Comparison of ENCODE assay signal across 7 cellular contexts in genomic region chr1:70205076-70205436, GRCh38. TPM values are rescaled to one million over a fixed set of nuclear protein-coding genes. Genes with fewer than 3 reads are reported as not detected.
DNase-seq lines count a peak whose midpoint lies in the region; ATAC-seq and TF ChIP-seq lines count a peak whose summit lies in the region.

No MANE protein-coding gene starts in this region.

- TF ChIP-seq CTCF in VCaP (conservative IDR thresholded peaks at IDR 0.05) (no peak), right atrium auricular region (IDR thresholded peaks at IDR 0.05) (no peak), spleen (IDR thresholded peaks at IDR 0.05 in 8 of 11, conservative IDR thresholded peaks at IDR 0.05 in 3 of 11) (no peak)

- peaks cover 0 to 34% of the 10 kb centered on the region in 2 donors for H3K4me1 ChIP-seq in right atrium auricular region
- peaks cover 31 to 85% (median 67%) of the 10 kb centered on the region in 6 donors for H3K4me1 ChIP-seq in spleen

- no peaks in the 10 kb centered on the region for H3K27me3 ChIP-seq in right atrium auricular region
- no peaks in the 10 kb centered on the region for H3K27me3 ChIP-seq in spleen (replicated peaks in 1 of 7)

- DNase-seq in right atrium auricular region (ENCODE audit: low spot score): no peak
- DNase-seq in spleen: no peak
- no peak for DNase-seq in activated CD4-positive, CD25-positive, alpha-beta regulatory T cell treated with anti-CD3 and anti-CD28 coated beads, Interleukin-2, amount 50 U/mL, for 72 hours
- no peak for DNase-seq in activated CD8-positive, alpha-beta memory T cell treated with anti-CD3 and anti-CD28 coated beads, Interleukin-2, amount 50 U/mL, for 48 hours

- TF ChIP-seq POLR2A in spleen (IDR thresholded peaks at IDR 0.05): no peak

- ATAC-seq in GM18907 (IDR thresholded peaks at IDR 0.05; ENCODE audit: unreplicated experiment) (peak; percentile 39), HG02840 (IDR thresholded peaks at IDR 0.05; ENCODE audit: low FRiP score, unreplicated experiment) (peak; percentile 40)

- WGBS in spleen, 5 donors: 0 to 2% (median 0%) methylated on average over 8 to 10 of the region's 10 CpGs

- no peaks in the 10 kb centered on the region for H3K9me3 ChIP-seq in right atrium auricular region
- H3K9me3 ChIP-seq in spleen: no peaks in the 10 kb centered on the region

- H3K4me3 ChIP-seq in right atrium auricular region: peak overlapping the region; percentile 75 to 93
- H3K4me3 ChIP-seq in spleen: peak overlapping the region; percentile 47 to 84 (median 72)

- intact Hi-C loops in spleen (cut with DNase I; ENCODE audit: low total_unique reads): no loop called here

- peak overlapping the region; percentile 83 for H3K27ac ChIP-seq in VCaP
- peak overlapping the region; percentile 91 to 93 for H3K27ac ChIP-seq in right atrium auricular region
- peak overlapping the region; percentile 78 to 94 (median 89) for H3K27ac ChIP-seq in spleen

- H3K36me3 ChIP-seq in right atrium auricular region: no peaks in the 10 kb centered on the region
- peaks cover 0 to 21% (median 0%) of the 10 kb centered on the region in 6 donors for H3K36me3 ChIP-seq in spleen

RNA-seq across cellular contexts. Expression of gene LRRC40, which starts 0.3 kb away (rescaled TPM):
- total RNA-seq in right atrium auricular region (10 to 100 TPM in 1 of 2 donors, 1 to 10 TPM in 1; 8.1 to 14.5 TPM), spleen (10 to 100 TPM in 6 of 7 donors, 1 to 10 TPM in 1; 9.7 to 18.4 (median 14.1) TPM)
- polyA plus RNA-seq in spleen: 10 to 100 TPM in 1 of 3 donors, 1 to 10 TPM in 2; 9.0 to 10.7 (median 9.7) TPM

RNA-seq across cellular contexts. Expression of gene SRSF11, which starts 16.1 kb away (rescaled TPM):
- total RNA-seq in right atrium auricular region (10 to 100 TPM; 38.4 to 47.9 TPM), spleen (100 to 1,000 TPM; 148 to 268 (median 186) TPM)
- polyA plus RNA-seq in spleen: 100 to 1,000 TPM; 119 to 233 (median 134) TPM
